In the genomic region with DNA sequence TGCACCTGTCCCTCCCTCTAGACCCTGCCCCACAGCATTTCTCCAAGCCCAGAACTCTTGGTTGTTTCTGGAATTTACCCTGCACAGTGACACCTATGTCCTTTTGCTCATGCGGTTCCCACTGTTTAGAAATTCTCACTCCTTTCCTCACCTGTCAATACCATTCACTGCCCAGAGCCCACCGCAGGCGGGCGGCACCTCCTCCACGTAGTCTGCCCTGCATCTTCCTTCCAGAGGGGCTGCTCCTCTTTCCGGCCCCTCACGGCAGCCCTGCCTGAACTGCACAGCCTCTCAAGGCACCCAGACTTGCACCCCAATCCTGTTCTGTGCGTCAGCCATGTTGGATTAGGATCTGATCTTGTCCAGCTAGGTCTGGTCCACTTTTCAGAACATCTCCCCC, we compare ENCODE assay signal across 2 cellular contexts. TPM values are rescaled to one million over a fixed set of nuclear protein-coding genes. Genes with fewer than 3 reads are reported as not detected.
"Had no signal": no experiment of that assay in that cellular context is flagged by ENCODE, and none has a peak within 500 bp of the region (broad histone marks: within the 10 kb centered on the region; RNA-seq: fewer than 3 reads in every experiment).

No MANE protein-coding gene starts in this region.

RNA-seq across cellular contexts. Expression of a gene that starts 51.4 kb away (rescaled TPM):
- total RNA-seq: kidney epithelial cell, myocyte had no signal
